Comparison of ENCODE assay signal across 8 cellular contexts in genomic region chr15:88465633-88466219, GRCh38. TPM values are rescaled to one million over a fixed set of nuclear protein-coding genes. Genes with fewer than 3 reads are reported as not detected.
DNase-seq lines count a peak whose midpoint lies in the region; ATAC-seq and TF ChIP-seq lines count a peak whose summit lies in the region.

No MANE protein-coding gene starts in this region.

- no peaks in the 10 kb centered on the region; the same call in none of the 2 replicates for H4K20me1 ChIP-seq in PC-9 (ENCODE audit: insufficient read depth)

- H2AFZ ChIP-seq in PC-9 = no peak overlapping the region

- peak overlapping the region; percentile 35 for H3K27ac Mint-ChIP-seq in T-helper 1 cell treated with Interleukin-12 subunit alpha and Interleukin-12 subunit beta and Interleukin-4 antibody, amounts not matched to agents 30 μg/mL and 1 μg/mL, for 36 hours

- CTCF ChIA-PET in PC-9 (lab: Charles Lee) = no interaction called here

- no peaks in the 10 kb centered on the region for H3K27me3 ChIP-seq in PC-9 (ENCODE audit: insufficient read depth, low read depth)
- H3K27me3 ChIP-seq in gastrocnemius medialis = no peaks in the 10 kb centered on the region

- H3K4me3 ChIP-seq in PC-9 (peak overlapping the region; percentile 87), gastrocnemius medialis (peak overlapping the region in 3 of 4 donors; percentile 93 to 99 (median 94))

- peaks cover 23% of the 10 kb centered on the region for H3K4me1 Mint-ChIP-seq in T-helper 1 cell treated with Interleukin-12 subunit alpha and Interleukin-12 subunit beta and Interleukin-4 antibody, amounts not matched to agents 30 μg/mL and 1 μg/mL, for 36 hours (ENCODE audit: low read depth)

- DNase-seq in T-helper 1 cell (no peak), PC-9 (peak; percentile 57 to 83), erythroblast (lab: John Stamatoyannopoulos, UW) (peak; percentile 72 to 82), gastrocnemius medialis (peak in 1 of 2 donors; percentile 28)

- TF ChIP-seq CTCF in PC-9 (conservative IDR thresholded peaks at IDR 0.05) (no peak), gastrocnemius medialis (IDR thresholded peaks at IDR 0.05 in 4 of 5, conservative IDR thresholded peaks at IDR 0.05 in 1 of 5) (no peak)

- no peaks in the 10 kb centered on the region for H3K27me3 Mint-ChIP-seq in T-helper 1 cell treated with Interleukin-12 subunit alpha and Interleukin-12 subunit beta and Interleukin-4 antibody, amounts not matched to agents 30 μg/mL and 1 μg/mL, for 36 hours (ENCODE audit: low read depth)

- intact Hi-C loops in PC-9 (cut with micrococcal nuclease; ENCODE audit: unreplicated experiment) (loop anchor here (2.0 kb wide), 2 partner anchors 81 to 149 kb away; partner anchors contain the start of gene DET1), gastrocnemius medialis (cut with DNase I; ENCODE audit: low total_unique reads) (loop anchor here (2.0 to 10.0 kb wide), 5 partner anchors 81 to 869 kb away; partner anchors contain the start of genes ABHD2, DET1, FANCI and POLG)

- 0 out of 2 replicates have a peak, but pooled peaks cover 15% of the 10 kb centered on the region for H3K36me3 ChIP-seq in PC-9 (ENCODE audit: low read depth)
- peaks cover 0 to 52% of the 10 kb centered on the region in 2 donors for H3K36me3 ChIP-seq in gastrocnemius medialis

- H3F3A ChIP-seq in PC-9 (ENCODE audit: insufficient read depth, low read depth) = peaks cover 15% of the 10 kb centered on the region

- H3K4me1 ChIP-seq in PC-9 (replicated peaks; ENCODE audit: insufficient read depth) = peaks cover 24% of the 10 kb centered on the region
- H3K4me1 ChIP-seq in gastrocnemius medialis = peaks cover 28 to 34% of the 10 kb centered on the region in 2 donors

- H3K9me3 Mint-ChIP-seq in T-helper 1 cell treated with Interleukin-12 subunit alpha and Interleukin-12 subunit beta and Interleukin-4 antibody, amounts not matched to agents 30 μg/mL and 1 μg/mL, for 36 hours = no peaks in the 10 kb centered on the region

- peak overlapping the region; percentile 95 for H3K4me3 Mint-ChIP-seq in T-helper 1 cell treated with Interleukin-12 subunit alpha and Interleukin-12 subunit beta and Interleukin-4 antibody, amounts not matched to agents 30 μg/mL and 1 μg/mL, for 36 hours

- peak overlapping the region; percentile 87 for H3K4me2 ChIP-seq in PC-9

- H3K36me3 Mint-ChIP-seq in T-helper 1 cell treated with Interleukin-12 subunit alpha and Interleukin-12 subunit beta and Interleukin-4 antibody, amounts not matched to agents 30 μg/mL and 1 μg/mL, for 36 hours (ENCODE audit: low read depth) = peaks cover 35% of the 10 kb centered on the region

- in situ Hi-C loops in gastrocnemius medialis (cut with MboI; ENCODE audit: low sequenced_read_pairs in 4 of 4) = no loop called here

- BruUV-seq in PC-9 (replicated peaks; lab: Mats Ljungman, UMichigan) = no TSS peak

- H3K9me3 ChIP-seq in PC-9 (ENCODE audit: insufficient read depth, low read depth) (no peaks in the 10 kb centered on the region), gastrocnemius medialis (no peaks in the 10 kb centered on the region)

- POLR2A ChIA-PET in PC-9 (lab: Charles Lee; ENCODE audit: unreplicated experiment) = interaction anchor here (0.7 kb wide), 1 partner anchor 41 kb away, joined by 9 read pairs; no protein-coding TSS in a partner anchor

- peak overlapping the region; percentile 86 for H3K27ac ChIP-seq in PC-9
- peak overlapping the region in 3 of 4 donors; percentile 90 to 98 (median 93) for H3K27ac ChIP-seq in gastrocnemius medialis

- H3K79me2 ChIP-seq in PC-9 (ENCODE audit: low read depth) = peaks cover 44% of the 10 kb centered on the region

- no peaks in the 10 kb centered on the region for H3K9me2 ChIP-seq in PC-9 (ENCODE audit: insufficient read depth)

- no peak for ATAC-seq in gastrocnemius medialis
- no peak for ATAC-seq in HG03460 (IDR thresholded peaks at IDR 0.05; ENCODE audit: unreplicated experiment)
- ATAC-seq in HG03159 (IDR thresholded peaks at IDR 0.05; ENCODE audit: unreplicated experiment) = no peak
- ATAC-seq in GM21825 (IDR thresholded peaks at IDR 0.05; ENCODE audit: unreplicated experiment) = no peak

- TF ChIP-seq POLR2A in erythroblast (IDR thresholded peaks at IDR 0.05; ENCODE audit: low read length) (no peak), gastrocnemius medialis (IDR thresholded peaks at IDR 0.05) (no peak)

RNA-seq across cellular contexts. Expression of gene MRPL46, which starts 1.5 kb away (rescaled TPM):
- total RNA-seq in PC-9 (2021) (25.7 and 32.7 TPM in 2 replicates), gastrocnemius medialis (10 to 100 TPM; 36.2 to 48.9 (median 44.6) TPM)

RNA-seq across cellular contexts. Expression of gene MRPS11, which starts 1.8 kb away (rescaled TPM):
- total RNA-seq in PC-9 (2021) (38.1 and 57.2 TPM in 2 replicates), gastrocnemius medialis (10 to 100 TPM; 33.5 to 47.8 (median 45.2) TPM)

Comparison
In these comparisons a context has a peak if more than half of its experiments do, and no peak if none do; other contexts are left out.
1. DNase-seq: peak in PC-9 (2 of 2) and erythroblast (2 of 2); none in T-helper 1 cell (0 of 5).